29 cellular contexts compared by ENCODE assay signal in genomic region chr12:113674302-113674701, GRCh38.
"Had no signal": no experiment of that assay in that cellular context is flagged by ENCODE, and none has a peak within 500 bp of the region (broad histone marks: within the 10 kb centered on the region; RNA-seq: fewer than 3 reads in every experiment).

No MANE protein-coding gene starts in this region.

- H3K4me1 ChIP-seq: parathyroid adenoma, psoas muscle, right lobe of liver, sigmoid colon, stomach, thyroid gland, tibial nerve, upper lobe of left lung, vagina had no signal

- H3K27ac ChIP-seq: ovary, parathyroid adenoma, psoas muscle, right lobe of liver, sigmoid colon, stomach, thoracic aorta, thyroid gland, tibial nerve, upper lobe of left lung, vagina had no signal

- H3K36me3 Mint-ChIP-seq: natural killer cell treated with Interleukin-12 subunit alpha and Interleukin-12 subunit beta and Interleukin-15 and Interleukin-18, amount 100 ng/mL, for 72 hours; stimulated activated effector memory CD8-positive, alpha-beta T cell treated with anti-CD3 and anti-CD28 coated beads, Interleukin-12 subunit alpha, Interleukin-12 subunit beta, amount 100 ng/mL, for 72 hours; stimulated activated naive B cell treated with anti-CD40 and anti-IgM and Interleukin-4, amounts not matched to agents 10 μg/mL and 1 μg/mL and 100 μg/mL, for 72 hours had no signal

- H2AFZ ChIP-seq: parathyroid adenoma had no signal

- H3K9me3 Mint-ChIP-seq: natural killer cell treated with Interleukin-12 subunit alpha and Interleukin-12 subunit beta and Interleukin-15 and Interleukin-18, amount 100 ng/mL, for 72 hours; nephron progenitor cell; neural crest cell; stimulated activated effector memory CD8-positive, alpha-beta T cell treated with anti-CD3 and anti-CD28 coated beads, Interleukin-12 subunit alpha, Interleukin-12 subunit beta, amount 100 ng/mL, for 72 hours; stimulated activated naive B cell treated with anti-CD40 and anti-IgM and Interleukin-4, amounts not matched to agents 10 μg/mL and 1 μg/mL and 100 μg/mL, for 72 hours; stimulated activated naive CD8-positive, alpha-beta T cell treated with anti-CD3 and anti-CD28 coated beads, Interleukin-15, Interleukin-2, amounts not matched to agents 100 ng/mL and 50 ng/mL, for 24 hours had no signal

- FAIRE-seq: small intestine, urothelium cell line had no signal

- DNase-seq: nephron progenitor cell; occipital lobe; ovary; posterior cingulate gyrus; psoas muscle; right cardiac atrium; right lobe of liver; sigmoid colon; small intestine; stimulated activated CD4-positive, alpha-beta T cell treated with anti-CD3 and anti-CD28 coated beads, Interleukin-15, amount 100 ng/mL, for 24 hours; stimulated activated CD4-positive, alpha-beta T cell treated with anti-CD3 and anti-CD28 coated beads, Interleukin-2, amount 100 ng/mL, for 24 hours; stimulated activated CD4-positive, alpha-beta T cell treated with anti-CD3 and anti-CD28 coated beads, Interleukin-2, amount 100 ng/mL, for 48 hours; stimulated activated CD4-positive, alpha-beta T cell treated with anti-CD3 and anti-CD28 coated beads, Interleukin-4, amount 100 ng/mL, for 24 hours; stimulated activated naive B cell treated with anti-CD40 and anti-IgM and Interleukin-4, amounts not matched to agents 10 μg/mL and 1 μg/mL and 100 μg/mL, for 72 hours; stimulated activated naive CD4-positive, alpha-beta T cell treated with Interleukin-2 at 50 U/mL for 16 hours; stomach; thyroid gland; trophoblast cell had no signal

- H3K79me2 ChIP-seq: parathyroid adenoma had no signal

- H3K36me3 ChIP-seq: ovary, right lobe of liver, sigmoid colon, stomach, thoracic aorta, thyroid gland, tibial nerve, upper lobe of left lung, vagina had no signal

- H3K9me3 ChIP-seq: ovary, psoas muscle, right lobe of liver, sigmoid colon, stomach, thoracic aorta, thyroid gland, tibial nerve, upper lobe of left lung, vagina had no signal

- H3K4me1 Mint-ChIP-seq: stimulated activated effector memory CD8-positive, alpha-beta T cell treated with anti-CD3 and anti-CD28 coated beads, Interleukin-12 subunit alpha, Interleukin-12 subunit beta, amount 100 ng/mL, for 72 hours had no signal

- H3K27me3 ChIP-seq: ovary, right lobe of liver, thyroid gland, upper lobe of left lung, vagina had no signal

- H3K4me3 Mint-ChIP-seq: natural killer cell treated with Interleukin-12 subunit alpha and Interleukin-12 subunit beta and Interleukin-15 and Interleukin-18, amount 100 ng/mL, for 72 hours; nephron progenitor cell; neural crest cell; stimulated activated effector memory CD8-positive, alpha-beta T cell treated with anti-CD3 and anti-CD28 coated beads, Interleukin-12 subunit alpha, Interleukin-12 subunit beta, amount 100 ng/mL, for 72 hours; stimulated activated naive B cell treated with anti-CD40 and anti-IgM and Interleukin-4, amounts not matched to agents 10 μg/mL and 1 μg/mL and 100 μg/mL, for 72 hours; stimulated activated naive CD8-positive, alpha-beta T cell treated with anti-CD3 and anti-CD28 coated beads, Interleukin-15, Interleukin-2, amounts not matched to agents 100 ng/mL and 50 ng/mL, for 24 hours had no signal

- H3K4me3 ChIP-seq: ovary, psoas muscle, right lobe of liver, sigmoid colon, stomach, thoracic aorta, thyroid gland, tibial nerve, upper lobe of left lung, vagina had no signal

- H3K9ac ChIP-seq: parathyroid adenoma had no signal

- H3K27ac Mint-ChIP-seq: natural killer cell treated with Interleukin-12 subunit alpha and Interleukin-12 subunit beta and Interleukin-15 and Interleukin-18, amount 100 ng/mL, for 72 hours; nephron progenitor cell; progenitor cell of endocrine pancreas; stimulated activated effector memory CD8-positive, alpha-beta T cell treated with anti-CD3 and anti-CD28 coated beads, Interleukin-12 subunit alpha, Interleukin-12 subunit beta, amount 100 ng/mL, for 72 hours; stimulated activated naive B cell treated with anti-CD40 and anti-IgM and Interleukin-4, amounts not matched to agents 10 μg/mL and 1 μg/mL and 100 μg/mL, for 72 hours; stimulated activated naive CD8-positive, alpha-beta T cell treated with anti-CD3 and anti-CD28 coated beads, Interleukin-15, Interleukin-2, amounts not matched to agents 100 ng/mL and 50 ng/mL, for 24 hours had no signal

- ATAC-seq: natural killer cell treated with Interleukin-12 subunit alpha and Interleukin-12 subunit beta and Interleukin-15 and Interleukin-18, amount 100 ng/mL, for 72 hours; psoas muscle; right cardiac atrium; right lobe of liver; stimulated activated naive B cell treated with anti-CD40 and anti-IgM and Interleukin-4, amounts not matched to agents 10 μg/mL and 1 μg/mL and 100 μg/mL, for 72 hours had no signal
